In the genomic region with DNA sequence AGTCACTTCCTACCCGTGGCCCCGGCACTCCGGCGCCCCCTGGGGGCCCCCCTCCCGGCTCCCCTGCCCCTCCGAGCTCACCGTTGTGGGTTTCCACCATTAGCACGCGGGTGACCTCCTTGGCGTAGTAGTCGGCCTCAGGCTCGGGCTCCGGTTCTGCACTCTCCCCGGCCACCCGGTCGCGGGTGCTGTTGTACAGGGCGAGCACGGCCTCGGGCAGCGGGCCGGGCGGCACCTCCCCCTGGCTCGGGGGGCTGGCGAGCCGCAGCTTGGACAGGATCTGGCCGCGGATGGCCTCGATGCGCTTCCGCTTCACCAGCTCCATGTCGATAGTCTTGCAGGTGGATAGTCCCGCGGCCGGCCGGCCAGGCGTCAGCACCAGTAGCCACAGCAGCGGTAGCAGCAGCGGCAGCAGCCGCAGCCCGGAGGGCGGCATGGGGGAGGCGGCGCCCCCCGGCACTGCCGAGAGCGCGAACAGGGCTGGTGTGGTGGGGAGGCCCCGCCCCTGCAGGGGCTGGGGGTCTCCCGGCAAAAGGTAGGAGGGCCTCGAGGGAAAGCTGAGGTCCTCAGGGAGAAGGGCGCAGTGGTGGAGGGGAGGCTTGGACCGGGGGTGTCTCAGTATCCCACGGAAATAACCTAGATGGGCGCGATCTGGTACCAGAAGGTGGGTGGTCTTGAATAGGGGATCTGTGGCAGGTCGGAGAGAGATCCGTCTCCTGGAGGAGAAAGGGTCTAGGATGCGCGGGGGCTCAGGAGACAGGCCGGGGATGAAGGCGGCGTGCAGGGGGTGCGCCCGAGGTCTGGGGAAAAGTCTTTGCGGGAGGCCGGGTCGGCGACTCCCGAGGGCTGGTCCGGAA, we compare ENCODE assay signal across 7 cellular contexts. TPM values are rescaled to one million over a fixed set of nuclear protein-coding genes. Genes with fewer than 3 reads are reported as not detected.
DNase-seq lines count a peak whose midpoint lies in the region; ATAC-seq and TF ChIP-seq lines count a peak whose summit lies in the region.

No MANE protein-coding gene starts in this region.

- H3K4me3 Mint-ChIP-seq in effector memory CD8-positive, alpha-beta T cell: peak overlapping the region; percentile 99 to 100

- peaks cover 57 to 59% of the 10 kb centered on the region in 2 donors for H3K4me1 Mint-ChIP-seq in effector memory CD8-positive, alpha-beta T cell (ENCODE audit: low read depth in 2 of 2)

- TF ChIP-seq CTCF in GM13976 (IDR thresholded peaks at IDR 0.05; ENCODE audit: borderline replicate concordance, control extremely low read depth, extremely low read depth, insufficient read depth, missing control alignments): peak; percentile 64

- peak overlapping the region; percentile 96 for H3K4me3 ChIP-seq in mesodermal cell (ENCODE audit: extremely low read depth, insufficient read depth, low read length, poor library complexity, severe bottlenecking)

- DNase-seq in GM13976 (ENCODE audit: low spot score) (peak; percentile 85), NCI-H146 (lab: John Stamatoyannopoulos, UW) (peak; percentile 64), COR-L47 (lab: John Stamatoyannopoulos, UW) (no peak)
- DNase-seq in activated CD4-positive, alpha-beta T cell treated with anti-CD3 and anti-CD28 coated beads, Interleukin-2, amount 50 U/mL, for 48 hours: peak; percentile 78 to 83
- peak; percentile 74 to 80 (median 76) for DNase-seq in effector memory CD8-positive, alpha-beta T cell
- DNase-seq in stimulated activated CD8-positive, alpha-beta memory T cell treated with anti-CD3 and anti-CD28 coated beads, Interleukin-4, amount 100 ng/mL, for 1 hour (ENCODE audit: low read depth in 2 of 2, low spot score in 1 of 2): peak; percentile 43 to 61

- H3K27ac Mint-ChIP-seq in effector memory CD8-positive, alpha-beta T cell: peak overlapping the region; percentile 98

- H3K4me1 ChIP-seq in mesodermal cell (ENCODE audit: control insufficient read depth, insufficient read depth, low read length, poor library complexity, severe bottlenecking): peaks cover 6% of the 10 kb centered on the region

- no peaks in the 10 kb centered on the region for H3K9me3 ChIP-seq in mesodermal cell (ENCODE audit: control insufficient read depth, low read length)

- peaks cover 31% of the 10 kb centered on the region for H3K36me3 ChIP-seq in mesodermal cell (ENCODE audit: control insufficient read depth, insufficient read depth, low read length)

- H3K36me3 Mint-ChIP-seq in effector memory CD8-positive, alpha-beta T cell (ENCODE audit: insufficient read depth): peaks cover 91% of the 10 kb centered on the region

- WGBS in mesodermal cell (ENCODE audit: insufficient coverage in 2 of 2), 2 experiments: 0% methylated on average over 52 to 62 of the region's 71 CpGs

- no peaks in the 10 kb centered on the region for H3K27me3 Mint-ChIP-seq in effector memory CD8-positive, alpha-beta T cell

- no peaks in the 10 kb centered on the region for H3K9me3 Mint-ChIP-seq in effector memory CD8-positive, alpha-beta T cell

- in situ Hi-C loops in GM13976 (cut with MboI; ENCODE audit: low sequenced_read_pairs, unreplicated experiment): no loop called here

- no peak overlapping the region for H3K27ac ChIP-seq in mesodermal cell (ENCODE audit: low read depth, low read length, severe bottlenecking)

- peak; percentile 7 for ATAC-seq in effector memory CD8-positive, alpha-beta T cell (replicated peaks)

RNA-seq across cellular contexts. Expression of a gene that starts 0.9 kb away (rescaled TPM):
- 344 TPM for polyA plus RNA-seq in mesodermal cell (2013, experiment 1 of 2)
- polyA plus RNA-seq in mesodermal cell (2013, experiment 2 of 2): 264 TPM

RNA-seq across cellular contexts. Expression of a gene that starts 11.1 kb away (rescaled TPM):
- polyA plus RNA-seq in mesodermal cell (2013, experiment 1 of 2): 5.7 TPM
- polyA plus RNA-seq in mesodermal cell (2013, experiment 2 of 2): 6.2 TPM

RNA-seq across cellular contexts. Expression of a gene that starts 23.5 kb away (rescaled TPM):
- 11.1 TPM for polyA plus RNA-seq in mesodermal cell (2013, experiment 1 of 2)
- polyA plus RNA-seq in mesodermal cell (2013, experiment 2 of 2): 7.8 TPM

RNA-seq across cellular contexts. Expression of a gene that starts 42.9 kb away (rescaled TPM):
- 14.6 TPM for polyA plus RNA-seq in mesodermal cell (2013, experiment 1 of 2)
- 13.1 TPM for polyA plus RNA-seq in mesodermal cell (2013, experiment 2 of 2)

RNA-seq across cellular contexts. Expression of a gene that starts 44.3 kb away (rescaled TPM):
- 20.8 TPM for polyA plus RNA-seq in mesodermal cell (2013, experiment 1 of 2)
- polyA plus RNA-seq in mesodermal cell (2013, experiment 2 of 2): 17.5 TPM
